In the genomic region with DNA sequence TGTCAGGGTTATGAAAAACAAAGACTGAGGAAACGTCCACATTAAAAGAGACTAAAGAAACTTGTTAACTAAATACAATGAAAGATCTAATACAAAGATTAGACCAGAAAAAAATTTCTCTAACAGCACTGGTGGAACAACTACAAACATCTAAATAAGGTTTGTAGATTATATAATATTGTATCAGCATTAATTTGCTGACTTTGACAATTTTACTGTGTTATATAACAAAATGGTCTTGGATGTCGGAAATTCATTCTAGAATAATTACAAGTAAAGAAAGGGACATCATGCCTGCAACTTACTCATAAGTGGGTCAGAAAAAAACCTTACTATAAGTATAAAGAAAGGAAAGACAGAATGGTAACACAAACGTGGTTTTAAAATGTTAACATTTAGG, we compare ENCODE assay signal across 2 cellular contexts.
TF ChIP-seq lines count a peak whose summit lies in the region.

No MANE protein-coding gene starts in this region.

TF ChIP-seq in HepG2, 621 proteins besides CTCF, POLR2A, EP300 and RAD21:
- no peak for TF ChIP-seq HOXA7 (CRISPR knock-in tag; IDR thresholded peaks at IDR 0.05)
- TF ChIP-seq MAFF (IDR thresholded peaks at IDR 0.05; ENCODE audit: low read depth, low read length), result peak; percentile 91
- TF ChIP-seq MAFK (conservative IDR thresholded peaks at IDR 0.05 in 1 of 2, IDR thresholded peaks at IDR 0.05 in 1 of 2; ENCODE audit: low read length in 2 of 2), result peak; percentile 91 to 94

TF ChIP-seq in IMR-90, 13 proteins besides CTCF, POLR2A, EP300 and RAD21:
- TF ChIP-seq MXI1 (IDR thresholded peaks at IDR 0.05; ENCODE audit: borderline replicate concordance, low read depth, low read length) (no peak), RCOR1 (IDR thresholded peaks at IDR 0.05; ENCODE audit: insufficient replicate concordance, low read length) (no peak), CHD1 (IDR thresholded peaks at IDR 0.05; ENCODE audit: low read depth, low read length) (no peak), MAZ (IDR thresholded peaks at IDR 0.05; ENCODE audit: borderline replicate concordance, low read depth, low read length) (no peak), BHLHE40 (IDR thresholded peaks at IDR 0.05; ENCODE audit: low read depth, low read length) (no peak), NFE2L2 (IDR thresholded peaks at IDR 0.05; ENCODE audit: low read depth, low read length) (no peak), MAFK (IDR thresholded peaks at IDR 0.05; ENCODE audit: low read depth, low read length) (peak; percentile 89)
- TF ChIP-seq, protein P1, sequence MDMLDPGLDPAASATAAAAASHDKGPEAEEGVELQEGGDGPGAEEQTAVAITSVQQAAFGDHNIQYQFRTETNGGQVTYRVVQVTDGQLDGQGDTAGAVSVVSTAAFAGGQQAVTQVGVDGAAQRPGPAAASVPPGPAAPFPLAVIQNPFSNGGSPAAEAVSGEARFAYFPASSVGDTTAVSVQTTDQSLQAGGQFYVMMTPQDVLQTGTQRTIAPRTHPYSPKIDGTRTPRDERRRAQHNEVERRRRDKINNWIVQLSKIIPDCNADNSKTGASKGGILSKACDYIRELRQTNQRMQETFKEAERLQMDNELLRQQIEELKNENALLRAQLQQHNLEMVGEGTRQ (IDR thresholded peaks at IDR 0.05; ENCODE audit: low read depth, low read length), result no peak
